Comparison of ENCODE assay signal across 35 cellular contexts in the genomic region with DNA sequence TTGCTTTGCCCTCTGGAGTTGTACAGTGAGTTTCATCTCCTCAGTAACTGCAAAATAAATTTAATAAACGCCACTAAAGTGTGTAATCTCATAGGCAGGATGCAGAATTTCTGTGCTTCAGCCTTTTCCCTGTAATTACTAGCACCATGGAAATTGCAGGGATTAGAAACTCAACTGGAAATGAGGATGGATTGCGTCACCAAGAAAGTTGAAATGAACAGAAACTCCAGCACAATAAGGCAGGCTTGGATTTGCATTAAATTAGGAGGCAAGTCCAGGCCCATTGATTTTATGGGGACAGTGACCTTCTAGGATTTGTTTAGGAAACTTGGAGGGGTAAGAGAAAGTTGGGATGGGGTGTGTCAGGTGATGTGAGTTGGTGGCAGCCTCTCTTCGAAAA.
"Had no signal": no experiment of that assay in that cellular context is flagged by ENCODE, and none has a peak within 500 bp of the region (broad histone marks: within the 10 kb centered on the region; RNA-seq: fewer than 3 reads in every experiment).

No MANE protein-coding gene starts in this region.

- H3K4me3 ChIP-seq: MG63 had no signal

- H3K36me3 ChIP-seq: MG63 had no signal

- H3K9me3 ChIP-seq: MG63 had no signal

- DNase-seq: Karpas-422, Kasumi-1, MG63, MM.1S, MV-4-11, NCI-H1048, NCI-H1092, NCI-H1092 treated with DMSO at 0.1 percent for 48 hours, NCI-H1105, NCI-H1105 treated with DMSO at 0.1 percent for 48 hours, NCI-H1417, NCI-H1417 treated with DMSO at 0.1 percent for 48 hours, NCI-H1436, NCI-H1436 treated with DMSO at 0.1 percent for 48 hours, NCI-H146, NCI-H1694, NCI-H1694 treated with DMSO at 0.1 percent for 48 hours, NCI-H187, NCI-H187 treated with DMSO at 0.1 percent for 48 hours, NCI-H1930, NCI-H2029, NCI-H2029 treated with DMSO at 0.1 percent for 48 hours, NCI-H2081, NCI-H2081 treated with DMSO at 0.1 percent for 48 hours, NCI-H2107, NCI-H2171, NCI-H2171 treated with DMSO at 0.1 percent for 48 hours, NCI-H2227 treated with DMSO at 0.1 percent for 48 hours, NCI-H226, NCI-H345, NCI-H446, NCI-H446 treated with DMSO at 0.1 percent for 48 hours, NCI-H510A, NCI-H510A treated with DMSO at 0.1 percent for 48 hours, NCI-H524 had no signal
